1 cellular context compared by ENCODE assay signal in the genomic region with DNA sequence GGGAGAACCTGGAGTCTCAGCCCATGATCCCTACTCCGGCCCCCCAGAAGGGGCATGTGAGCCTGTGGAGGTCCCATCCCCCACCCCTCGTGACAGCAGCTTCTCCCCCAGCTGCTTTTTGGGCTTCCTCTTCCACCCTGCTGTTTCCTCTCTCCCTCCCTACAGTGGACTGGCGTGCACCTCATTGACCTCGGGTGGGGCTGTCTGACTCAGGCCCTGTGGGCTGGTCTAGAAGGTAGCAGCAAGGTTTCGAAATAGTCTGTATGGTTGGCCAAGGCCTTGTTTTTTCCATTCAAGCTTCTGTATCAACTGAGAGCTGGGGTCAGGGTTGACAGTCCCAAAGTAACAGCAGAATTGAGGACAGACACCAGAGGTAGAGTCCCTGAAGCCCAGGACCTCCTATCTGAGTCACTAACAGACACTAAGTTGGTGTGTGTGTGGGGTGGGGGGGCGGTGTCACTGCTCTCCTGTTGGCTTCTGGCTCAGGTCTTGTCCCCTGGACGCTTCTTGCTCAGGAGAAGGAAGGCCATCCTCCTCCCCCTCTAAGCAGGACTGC.
TF ChIP-seq lines count a peak whose summit lies in the region.

No MANE protein-coding gene starts in this region.

TF ChIP-seq in HepG2, 621 proteins besides CTCF, POLR2A, EP300 and RAD21 (continued from another document and continues in another):
- peak; percentile 77 for TF ChIP-seq PATZ1 (CRISPR knock-in tag; IDR thresholded peaks at IDR 0.05)
- TF ChIP-seq FOXK2 (IDR thresholded peaks at IDR 0.05), result no peak
- 0 out of 2 replicates have a peak, but pooled peaks have one; percentile 20 for TF ChIP-seq MAZ (IDR thresholded peaks at IDR 0.05; ENCODE audit: borderline replicate concordance, low read depth, low read length)
- TF ChIP-seq MAZ (CRISPR knock-in tag; IDR thresholded peaks at IDR 0.05; ENCODE audit: low read depth), result no peak
- no peak for TF ChIP-seq ZNF564 (CRISPR knock-in tag; IDR thresholded peaks at IDR 0.05)
- TF ChIP-seq GFI1 (CRISPR knock-in tag; IDR thresholded peaks at IDR 0.05; ENCODE audit: borderline replicate concordance), result no peak
- no peak for TF ChIP-seq HMGA1 (CRISPR knock-in tag; conservative IDR thresholded peaks at IDR 0.05)
- no peak for TF ChIP-seq ZNF589 (CRISPR knock-in tag; conservative IDR thresholded peaks at IDR 0.05)
- TF ChIP-seq, protein P1, sequence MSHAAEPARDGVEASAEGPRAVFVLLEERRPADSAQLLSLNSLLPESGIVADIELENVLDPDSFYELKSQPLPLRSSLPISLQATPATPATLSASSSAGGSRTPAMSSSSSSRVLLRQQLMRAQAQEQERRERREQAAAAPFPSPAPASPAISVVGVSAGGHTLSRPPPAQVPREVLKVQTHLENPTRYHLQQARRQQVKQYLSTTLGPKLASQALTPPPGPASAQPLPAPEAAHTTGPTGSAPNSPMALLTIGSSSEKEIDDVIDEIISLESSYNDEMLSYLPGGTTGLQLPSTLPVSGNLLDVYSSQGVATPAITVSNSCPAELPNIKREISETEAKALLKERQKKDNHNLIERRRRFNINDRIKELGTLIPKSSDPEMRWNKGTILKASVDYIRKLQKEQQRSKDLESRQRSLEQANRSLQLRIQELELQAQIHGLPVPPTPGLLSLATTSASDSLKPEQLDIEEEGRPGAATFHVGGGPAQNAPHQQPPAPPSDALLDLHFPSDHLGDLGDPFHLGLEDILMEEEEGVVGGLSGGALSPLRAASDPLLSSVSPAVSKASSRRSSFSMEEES (CRISPR knock-in tag; IDR thresholded peaks at IDR 0.05), result peak; percentile 69; the same call in 1 of the 2 replicates
- TF ChIP-seq ZNF83 (CRISPR knock-in tag; IDR thresholded peaks at IDR 0.05; ENCODE audit: borderline replicate concordance), result no peak
- peak; percentile 42; the same call in 1 of the 2 replicates for TF ChIP-seq SP5 (CRISPR knock-in tag; IDR thresholded peaks at IDR 0.05; ENCODE audit: borderline replicate concordance, low read depth)
- TF ChIP-seq RXRA (CRISPR knock-in tag; IDR thresholded peaks at IDR 0.05), result peak; percentile 74; the same call in 1 of the 2 replicates
- no peak for TF ChIP-seq ZNF496 (CRISPR knock-in tag; IDR thresholded peaks at IDR 0.05; ENCODE audit: insufficient replicate concordance)
- no peak for TF ChIP-seq SUZ12 (IDR thresholded peaks at IDR 0.05; ENCODE audit: low read depth, low read length)
- no peak for TF ChIP-seq MTF2 (CRISPR knock-in tag; IDR thresholded peaks at IDR 0.05; ENCODE audit: borderline replicate concordance)
- TF ChIP-seq TARDBP (CRISPR knock-in tag; IDR thresholded peaks at IDR 0.05), result peak; percentile 77; the same call in 1 of the 2 replicates
- TF ChIP-seq BCL6 (CRISPR knock-in tag; IDR thresholded peaks at IDR 0.05), result peak; percentile 40; the same call in 1 of the 2 replicates
- TF ChIP-seq ZFP82 (CRISPR knock-in tag; IDR thresholded peaks at IDR 0.05; ENCODE audit: borderline replicate concordance), result no peak
- TF ChIP-seq, protein P2, sequence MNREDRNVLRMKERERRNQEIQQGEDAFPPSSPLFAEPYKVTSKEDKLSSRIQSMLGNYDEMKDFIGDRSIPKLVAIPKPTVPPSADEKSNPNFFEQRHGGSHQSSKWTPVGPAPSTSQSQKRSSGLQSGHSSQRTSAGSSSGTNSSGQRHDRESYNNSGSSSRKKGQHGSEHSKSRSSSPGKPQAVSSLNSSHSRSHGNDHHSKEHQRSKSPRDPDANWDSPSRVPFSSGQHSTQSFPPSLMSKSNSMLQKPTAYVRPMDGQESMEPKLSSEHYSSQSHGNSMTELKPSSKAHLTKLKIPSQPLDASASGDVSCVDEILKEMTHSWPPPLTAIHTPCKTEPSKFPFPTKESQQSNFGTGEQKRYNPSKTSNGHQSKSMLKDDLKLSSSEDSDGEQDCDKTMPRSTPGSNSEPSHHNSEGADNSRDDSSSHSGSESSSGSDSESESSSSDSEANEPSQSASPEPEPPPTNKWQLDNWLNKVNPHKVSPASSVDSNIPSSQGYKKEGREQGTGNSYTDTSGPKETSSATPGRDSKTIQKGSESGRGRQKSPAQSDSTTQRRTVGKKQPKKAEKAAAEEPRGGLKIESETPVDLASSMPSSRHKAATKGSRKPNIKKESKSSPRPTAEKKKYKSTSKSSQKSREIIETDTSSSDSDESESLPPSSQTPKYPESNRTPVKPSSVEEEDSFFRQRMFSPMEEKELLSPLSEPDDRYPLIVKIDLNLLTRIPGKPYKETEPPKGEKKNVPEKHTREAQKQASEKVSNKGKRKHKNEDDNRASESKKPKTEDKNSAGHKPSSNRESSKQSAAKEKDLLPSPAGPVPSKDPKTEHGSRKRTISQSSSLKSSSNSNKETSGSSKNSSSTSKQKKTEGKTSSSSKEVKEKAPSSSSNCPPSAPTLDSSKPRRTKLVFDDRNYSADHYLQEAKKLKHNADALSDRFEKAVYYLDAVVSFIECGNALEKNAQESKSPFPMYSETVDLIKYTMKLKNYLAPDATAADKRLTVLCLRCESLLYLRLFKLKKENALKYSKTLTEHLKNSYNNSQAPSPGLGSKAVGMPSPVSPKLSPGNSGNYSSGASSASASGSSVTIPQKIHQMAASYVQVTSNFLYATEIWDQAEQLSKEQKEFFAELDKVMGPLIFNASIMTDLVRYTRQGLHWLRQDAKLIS (CRISPR knock-in tag; IDR thresholded peaks at IDR 0.05), result no peak
- no peak for TF ChIP-seq NFYB (CRISPR knock-in tag; IDR thresholded peaks at IDR 0.05)
- TF ChIP-seq RARA (CRISPR knock-in tag; IDR thresholded peaks at IDR 0.05), result peak; percentile 68
- no peak for TF ChIP-seq MBD4 (IDR thresholded peaks at IDR 0.05; ENCODE audit: borderline replicate concordance, low read length)
- TF ChIP-seq ZNF639 (CRISPR knock-in tag; conservative IDR thresholded peaks at IDR 0.05), result no peak
- no peak for TF ChIP-seq MIER3 (CRISPR knock-in tag; IDR thresholded peaks at IDR 0.05; ENCODE audit: borderline replicate concordance)
- 0 out of 2 replicates have a peak, but pooled peaks have one; percentile 23 for TF ChIP-seq MEF2D (CRISPR knock-in tag; IDR thresholded peaks at IDR 0.05)
- TF ChIP-seq KDM1A (CRISPR knock-in tag; IDR thresholded peaks at IDR 0.05), result no peak
- peak; percentile 68 for TF ChIP-seq GATAD2A (CRISPR knock-in tag; IDR thresholded peaks at IDR 0.05)
- peak; percentile 55; the same call in 1 of the 2 replicates for TF ChIP-seq ZFY (CRISPR knock-in tag; IDR thresholded peaks at IDR 0.05)
- TF ChIP-seq LRRFIP1 (CRISPR knock-in tag; conservative IDR thresholded peaks at IDR 0.05), result no peak
- TF ChIP-seq SMAD3 (CRISPR knock-in tag; IDR thresholded peaks at IDR 0.05), result peak; percentile 50; the same call in 1 of the 2 replicates
- TF ChIP-seq, protein P3, sequence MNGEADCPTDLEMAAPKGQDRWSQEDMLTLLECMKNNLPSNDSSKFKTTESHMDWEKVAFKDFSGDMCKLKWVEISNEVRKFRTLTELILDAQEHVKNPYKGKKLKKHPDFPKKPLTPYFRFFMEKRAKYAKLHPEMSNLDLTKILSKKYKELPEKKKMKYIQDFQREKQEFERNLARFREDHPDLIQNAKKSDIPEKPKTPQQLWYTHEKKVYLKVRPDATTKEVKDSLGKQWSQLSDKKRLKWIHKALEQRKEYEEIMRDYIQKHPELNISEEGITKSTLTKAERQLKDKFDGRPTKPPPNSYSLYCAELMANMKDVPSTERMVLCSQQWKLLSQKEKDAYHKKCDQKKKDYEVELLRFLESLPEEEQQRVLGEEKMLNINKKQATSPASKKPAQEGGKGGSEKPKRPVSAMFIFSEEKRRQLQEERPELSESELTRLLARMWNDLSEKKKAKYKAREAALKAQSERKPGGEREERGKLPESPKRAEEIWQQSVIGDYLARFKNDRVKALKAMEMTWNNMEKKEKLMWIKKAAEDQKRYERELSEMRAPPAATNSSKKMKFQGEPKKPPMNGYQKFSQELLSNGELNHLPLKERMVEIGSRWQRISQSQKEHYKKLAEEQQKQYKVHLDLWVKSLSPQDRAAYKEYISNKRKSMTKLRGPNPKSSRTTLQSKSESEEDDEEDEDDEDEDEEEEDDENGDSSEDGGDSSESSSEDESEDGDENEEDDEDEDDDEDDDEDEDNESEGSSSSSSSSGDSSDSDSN (CRISPR knock-in tag; IDR thresholded peaks at IDR 0.05), result peak; percentile 33; the same call in 1 of the 2 replicates
- TF ChIP-seq CEBPB (IDR thresholded peaks at IDR 0.05; ENCODE audit: borderline replicate concordance, low read depth, low read length), result peak; percentile 89; the same call in 1 of the 2 replicates
- TF ChIP-seq HOXA5 (CRISPR knock-in tag; IDR thresholded peaks at IDR 0.05), result no peak
- TF ChIP-seq CBFB (CRISPR knock-in tag; IDR thresholded peaks at IDR 0.05), result no peak
- peak; percentile 59; the same call in 1 of the 2 replicates for TF ChIP-seq DPF2 (CRISPR knock-in tag; IDR thresholded peaks at IDR 0.05; ENCODE audit: borderline replicate concordance, low read depth)
- TF ChIP-seq PAXIP1 (CRISPR knock-in tag; conservative IDR thresholded peaks at IDR 0.05), result peak; percentile 57; the same call in 1 of the 2 replicates
